In the genomic region with DNA sequence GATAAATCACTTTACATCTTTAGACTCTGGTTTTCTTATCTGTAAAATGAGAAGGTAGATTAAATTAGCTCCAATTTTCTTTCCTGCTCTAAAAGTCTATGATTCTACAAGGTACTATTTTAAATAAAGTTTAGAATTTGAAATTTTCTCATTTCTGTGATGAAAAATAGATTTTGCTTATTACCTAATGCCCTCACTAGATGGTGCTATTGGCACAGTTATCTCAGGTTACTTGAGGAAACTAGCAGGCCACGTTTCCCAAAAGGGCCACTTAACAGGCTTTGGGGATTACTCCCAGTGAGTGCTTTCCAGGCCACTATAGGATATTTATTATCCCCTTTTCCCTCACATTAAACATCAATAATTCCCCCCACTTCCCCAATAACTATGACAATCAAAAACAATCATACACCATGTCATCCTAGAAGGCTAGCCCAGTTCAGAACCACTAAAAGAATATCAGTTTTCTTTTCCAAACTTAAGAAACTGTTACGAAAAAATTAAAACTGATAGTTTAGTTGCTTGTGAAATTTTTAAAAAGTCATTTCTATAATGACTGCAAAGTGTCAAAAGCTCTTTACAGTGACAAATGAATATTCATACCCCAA, we compare ENCODE assay signal across 1 cellular context.
TF ChIP-seq lines count a peak whose summit lies in the region.

No MANE protein-coding gene starts in this region.

TF ChIP-seq in HepG2, 621 proteins besides CTCF, POLR2A, EP300 and RAD21 (continued from another document):
- TF ChIP-seq, protein P1, sequence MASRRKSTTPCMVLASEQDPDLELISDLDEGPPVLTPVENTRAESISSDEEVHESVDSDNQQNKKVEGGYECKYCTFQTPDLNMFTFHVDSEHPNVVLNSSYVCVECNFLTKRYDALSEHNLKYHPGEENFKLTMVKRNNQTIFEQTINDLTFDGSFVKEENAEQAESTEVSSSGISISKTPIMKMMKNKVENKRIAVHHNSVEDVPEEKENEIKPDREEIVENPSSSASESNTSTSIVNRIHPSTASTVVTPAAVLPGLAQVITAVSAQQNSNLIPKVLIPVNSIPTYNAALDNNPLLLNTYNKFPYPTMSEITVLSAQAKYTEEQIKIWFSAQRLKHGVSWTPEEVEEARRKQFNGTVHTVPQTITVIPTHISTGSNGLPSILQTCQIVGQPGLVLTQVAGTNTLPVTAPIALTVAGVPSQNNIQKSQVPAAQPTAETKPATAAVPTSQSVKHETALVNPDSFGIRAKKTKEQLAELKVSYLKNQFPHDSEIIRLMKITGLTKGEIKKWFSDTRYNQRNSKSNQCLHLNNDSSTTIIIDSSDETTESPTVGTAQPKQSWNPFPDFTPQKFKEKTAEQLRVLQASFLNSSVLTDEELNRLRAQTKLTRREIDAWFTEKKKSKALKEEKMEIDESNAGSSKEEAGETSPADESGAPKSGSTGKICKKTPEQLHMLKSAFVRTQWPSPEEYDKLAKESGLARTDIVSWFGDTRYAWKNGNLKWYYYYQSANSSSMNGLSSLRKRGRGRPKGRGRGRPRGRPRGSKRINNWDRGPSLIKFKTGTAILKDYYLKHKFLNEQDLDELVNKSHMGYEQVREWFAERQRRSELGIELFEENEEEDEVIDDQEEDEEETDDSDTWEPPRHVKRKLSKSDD (CRISPR knock-in tag; IDR thresholded peaks at IDR 0.05; ENCODE audit: low read depth): no peak
- no peak for TF ChIP-seq SOX13 (IDR thresholded peaks at IDR 0.05)
- TF ChIP-seq SOX13 (CRISPR knock-in tag; conservative IDR thresholded peaks at IDR 0.05 in 1 of 2, IDR thresholded peaks at IDR 0.05 in 1 of 2): no peak
- TF ChIP-seq ZNF644 (CRISPR knock-in tag; IDR thresholded peaks at IDR 0.05; ENCODE audit: low read depth): no peak
